In genomic region chr22:36464715-36465231, GRCh38 we compare ENCODE assay signal across 14 cellular contexts. TPM values are rescaled to one million over a fixed set of nuclear protein-coding genes. Genes with fewer than 3 reads are reported as not detected.
DNase-seq lines count a peak whose midpoint lies in the region; ATAC-seq, FAIRE-seq and TF ChIP-seq lines count a peak whose summit lies in the region.
"Had no signal": no experiment of that assay in that cellular context is flagged by ENCODE, and none has a peak within 500 bp of the region (broad histone marks: within the 10 kb centered on the region; RNA-seq: fewer than 3 reads in every experiment).

No MANE protein-coding gene starts in this region.

- H3K4me1 ChIP-seq in adrenal gland (replicated peaks in 1 of 2) (peaks cover 7 to 15% of the 10 kb centered on the region in 2 donors), kidney (ENCODE audit: control insufficient read depth in 1 of 2, insufficient read depth in 1 of 2, low read depth in 1 of 2, low read length in 2 of 2) (peaks cover 16 to 23% of the 10 kb centered on the region in 2 donors), skeletal muscle satellite cell (ENCODE audit: control insufficient read depth, insufficient read depth, low read length) (peaks cover 71% of the 10 kb centered on the region)

- no peak for DNase-seq in AG04450 (ENCODE audit: low read depth, low spot score)
- DNase-seq in adrenal gland = no peak
- DNase-seq in kidney = no peak
- DNase-seq in NK-92 treated with Interleukin-12 subunit alpha and Interleukin-12 subunit beta, amount 100 ng/mL, for 24 hours (lab: John Stamatoyannopoulos, UW) = no peak
- no peak for DNase-seq in stimulated activated CD4-positive, alpha-beta T cell treated with anti-CD3 and anti-CD28 coated beads, Interleukin-4, amount 100 ng/mL, for 4 hours
- DNase-seq: activated CD8-positive, alpha-beta memory T cell treated with anti-CD3 and anti-CD28 coated beads for 24 hours; activated naive CD8-positive, alpha-beta T cell treated with anti-CD3 and anti-CD28 coated beads for 36 hours; endodermal cell; naive thymus-derived CD8-positive, alpha-beta T cell; NCI-H1417 treated with DMSO at 0.1 percent for 48 hours; stimulated activated naive CD4-positive, alpha-beta T cell had no signal

- POLR2A ChIA-PET in AG04450 (lab: Yijun Ruan, JAX) = interaction anchor here (1.1 to 2.7 kb wide), 3 partner anchors 20 to 84 kb away, joined by 3 to 13 read pairs (median 4); no protein-coding TSS in a partner anchor

- peak overlapping the region; percentile 99 for H3K27ac ChIP-seq in AG04450 (ENCODE audit: low read depth, low read length)
- peak overlapping the region; percentile 28 to 90 (median 74) for H3K27ac ChIP-seq in adrenal gland
- peak overlapping the region; percentile 63 to 67 for H3K27ac ChIP-seq in kidney (ENCODE audit: low read depth in 2 of 2, low read length in 2 of 2)

- H3K9ac ChIP-seq in kidney (ENCODE audit: low read length in 2 of 2) (no peak overlapping the region), skeletal muscle satellite cell (ENCODE audit: low read depth, low read length) (peak overlapping the region; percentile 24)

- 54 to 84% (median 66%) methylated on average over 11 to 20 of the region's 20 CpGs for WGBS in adrenal gland, 4 donors

- H3K4me3 ChIP-seq in AG04450 (ENCODE audit: low read depth, low read length) (no peak overlapping the region), adrenal gland (no peak overlapping the region), kidney (ENCODE audit: low read length in 2 of 2) (no peak overlapping the region), skeletal muscle satellite cell (ENCODE audit: low read length) (no peak overlapping the region)

- H3K4me2 ChIP-seq in skeletal muscle satellite cell (ENCODE audit: low read length) = peak overlapping the region; percentile 48

- peak in 1 of 2 donors; percentile 12 for TF ChIP-seq POLR2A in adrenal gland (IDR thresholded peaks at IDR 0.05)

- peaks cover 0 to 17% of the 10 kb centered on the region in 2 donors for H3K36me3 ChIP-seq in adrenal gland (replicated peaks in 1 of 2)
- peaks cover 0 to 5% of the 10 kb centered on the region in 2 donors for H3K36me3 ChIP-seq in kidney (ENCODE audit: control insufficient read depth in 1 of 2, insufficient read depth in 2 of 2, low read length in 2 of 2)
- H3K36me3 ChIP-seq in skeletal muscle satellite cell (ENCODE audit: insufficient read depth, low read length) = no peaks in the 10 kb centered on the region

- intact Hi-C loops in adrenal gland (cut with DNase I) = loop anchor here (10.0 kb wide), 2 partner anchors 80 to 90 kb away; partner anchors contain the start of gene MYH9 (in 1 of the 2)
- intact Hi-C loops in kidney (cut with DNase I) = no loop called here

- TF ChIP-seq CTCF in AG04450 (IDR thresholded peaks at IDR 0.05; ENCODE audit: low read depth, low read length) = no peak
- no peak for TF ChIP-seq CTCF in adrenal gland (IDR thresholded peaks at IDR 0.05)
- TF ChIP-seq CTCF in kidney (IDR thresholded peaks at IDR 0.05; ENCODE audit: borderline replicate concordance, extremely low read depth, insufficient read depth) = no peak

- CTCF ChIA-PET in AG04450 (lab: Charles Lee) = no interaction called here

- H3K9me3 ChIP-seq in AG04450 (ENCODE audit: control insufficient read depth, insufficient read depth, low read length) = peaks cover 5% of the 10 kb centered on the region; the same call in 1 of the 2 replicates
- H3K9me3 ChIP-seq in adrenal gland (replicated peaks in 1 of 3) = no peaks in the 10 kb centered on the region
- no peaks in the 10 kb centered on the region for H3K9me3 ChIP-seq in kidney (ENCODE audit: control insufficient read depth in 1 of 2, low read length in 2 of 2)
- H3K9me3 ChIP-seq in skeletal muscle satellite cell (replicated peaks; ENCODE audit: low read length) = no peaks in the 10 kb centered on the region

- ATAC-seq in GM21723 (IDR thresholded peaks at IDR 0.05; ENCODE audit: unreplicated experiment) = no peak
- ATAC-seq in HG02938 (IDR thresholded peaks at IDR 0.05; ENCODE audit: unreplicated experiment) = no peak
- ATAC-seq: naive thymus-derived CD8-positive, alpha-beta T cell had no signal

- H3K27me3 ChIP-seq in AG04450 (ENCODE audit: control insufficient read depth, insufficient read depth, low read length) = no peaks in the 10 kb centered on the region
- H3K27me3 ChIP-seq in adrenal gland = no peaks in the 10 kb centered on the region
- no peaks in the 10 kb centered on the region for H3K27me3 ChIP-seq in skeletal muscle satellite cell (ENCODE audit: control insufficient read depth, insufficient read depth, low read length)

- FAIRE-seq in kidney (lab: Jason Lieb, UNC) = no peak

RNA-seq across cellular contexts. Expression of gene TXN2, which starts 16.7 kb away (rescaled TPM):
- polyA plus RNA-seq in AG04450 (2011; rRNA removed) (157 and 168 TPM in 2 replicates), adrenal gland (100 to 1,000 TPM; 213 to 241 (median 223) TPM), kidney (ENCODE audit: insufficient read depth, low read depth, low replicate concordance) (194 TPM)
- 88.0 and 98.3 TPM in 2 replicates for polyA minus RNA-seq in AG04450 (2011; rRNA and poly(A)+ RNA removed)
- total RNA-seq in adrenal gland (100 to 1,000 TPM; 160 to 245 (median 190) TPM), kidney (72.8 TPM)
- 23.1 and 36.3 TPM in 2 replicates for total RNA-seq in skeletal muscle satellite cell (2012; rRNA removed)

RNA-seq across cellular contexts. Expression of gene FOXRED2, which starts 42.1 kb away (rescaled TPM):
- 2.4 and 3.3 TPM in 2 replicates for polyA plus RNA-seq in AG04450 (2011; rRNA removed)
- 3.7 and 5.1 TPM in 2 replicates for polyA minus RNA-seq in AG04450 (2011; rRNA and poly(A)+ RNA removed)
- total RNA-seq in adrenal gland = 10 to 100 TPM; 16.1 to 37.6 (median 28.2) TPM
- polyA plus RNA-seq in adrenal gland = 10 to 100 TPM in 1 of 3 donors, 1 to 10 TPM in 2; 5.5 to 13.3 (median 6.4) TPM
- total RNA-seq in kidney = 8.5 TPM
- polyA plus RNA-seq in kidney (ENCODE audit: insufficient read depth, low read depth, low replicate concordance) = 6.5 TPM
- 8.7 and 11.7 TPM in 2 replicates for total RNA-seq in skeletal muscle satellite cell (2012; rRNA removed)
